Comparison of ENCODE assay signal across 8 cellular contexts in genomic region chr7:134750083-134751062, GRCh38. TPM values are rescaled to one million over a fixed set of nuclear protein-coding genes. Genes with fewer than 3 reads are reported as not detected.
DNase-seq lines count a peak whose midpoint lies in the region; ATAC-seq and TF ChIP-seq lines count a peak whose summit lies in the region.

No MANE protein-coding gene starts in this region.

- intact Hi-C loops in A673 (cut with micrococcal nuclease; ENCODE audit: unreplicated experiment), result no loop called here
- intact Hi-C loops in activated CD4-positive, alpha-beta memory T cell treated with anti-CD3 and anti-CD28 coated beads for 36 hours (cut with micrococcal nuclease), result loop anchor here (1.0 to 5.0 kb wide), 7 partner anchors 12 to 422 kb away; partner anchors contain the start of gene CYREN

- no peak overlapping the region for H3K4me3 Mint-ChIP-seq in activated CD4-positive, alpha-beta memory T cell treated with anti-CD3 and anti-CD28 coated beads for 36 hours
- no peak overlapping the region for H3K4me3 Mint-ChIP-seq in endodermal cell
- H3K4me3 Mint-ChIP-seq in naive thymus-derived CD8-positive, alpha-beta T cell, result no peak overlapping the region
- H3K4me3 Mint-ChIP-seq in stimulated activated naive CD8-positive, alpha-beta T cell treated with anti-CD3 and anti-CD28 coated beads, Interleukin-15, amount 100 ng/mL, for 72 hours, result no peak overlapping the region

- H3K27ac ChIP-seq in A673 (ENCODE audit: low read depth, low read length, poor library complexity, severe bottlenecking) (no peak overlapping the region), endodermal cell (ENCODE audit: low read depth, low read length) (no peak overlapping the region)

- 80 to 82% methylated on average over 6 of the region's 6 CpGs for WGBS in endodermal cell (ENCODE audit: insufficient coverage in 1 of 2, insufficient read length in 1 of 2), 2 experiments

- no peaks in the 10 kb centered on the region for H3K36me3 Mint-ChIP-seq in activated CD4-positive, alpha-beta memory T cell treated with anti-CD3 and anti-CD28 coated beads for 36 hours
- no peaks in the 10 kb centered on the region for H3K36me3 Mint-ChIP-seq in endodermal cell (ENCODE audit: low read depth)
- H3K36me3 Mint-ChIP-seq in naive thymus-derived CD8-positive, alpha-beta T cell, result peaks cover 0 to 3% (median 0%) of the 10 kb centered on the region in 3 donors

- no peak overlapping the region for H3K9ac ChIP-seq in endodermal cell (ENCODE audit: extremely low read depth, low read length, poor library complexity, severe bottlenecking)

- H3K4me1 ChIP-seq in A673 (ENCODE audit: insufficient read depth, low read length, poor library complexity, severe bottlenecking) (peaks cover 5% of the 10 kb centered on the region), endodermal cell (ENCODE audit: control insufficient read depth, insufficient read depth, low read length) (no peaks in the 10 kb centered on the region)

- H3K27me3 ChIP-seq in A673 (replicated peaks; ENCODE audit: insufficient read depth, low read depth, low read length, poor library complexity) (no peaks in the 10 kb centered on the region), endodermal cell (ENCODE audit: control insufficient read depth, insufficient read depth, low read length, poor library complexity, severe bottlenecking) (peaks cover 9% of the 10 kb centered on the region)

- H3K36me3 ChIP-seq in A673 (ENCODE audit: insufficient read depth, low read length, poor library complexity, severe bottlenecking) (no peaks in the 10 kb centered on the region), endodermal cell (ENCODE audit: control insufficient read depth, insufficient read depth, low read length) (no peaks in the 10 kb centered on the region)

- CTCF ChIA-PET in A673 (lab: Charles Lee), result interaction anchor here (0.5 to 1.0 kb wide), 2 partner anchors 33 to 64 kb away, joined by 4 to 17 read pairs; no protein-coding TSS in a partner anchor
- CTCF ChIA-PET in activated CD4-positive, alpha-beta memory T cell treated with anti-CD3 and anti-CD28 coated beads for 36 hours (lab: Charles Lee), result interaction anchor here (0.7 to 11.2 kb wide), 15 partner anchors 8 to 187 kb away, joined by 3 to 110 read pairs (median 5); no protein-coding TSS in a partner anchor

- ATAC-seq in GM18858 (IDR thresholded peaks at IDR 0.05; ENCODE audit: unreplicated experiment) (peak; percentile 58), HG02981 (IDR thresholded peaks at IDR 0.05; ENCODE audit: unreplicated experiment) (no peak)
- ATAC-seq in naive thymus-derived CD8-positive, alpha-beta T cell, result peak; percentile 71 to 90
- ATAC-seq in stimulated activated naive CD8-positive, alpha-beta T cell treated with anti-CD3 and anti-CD28 coated beads, Interleukin-15, amount 100 ng/mL, for 72 hours, result peak; percentile 91

- no peaks in the 10 kb centered on the region for H3K9me3 Mint-ChIP-seq in activated CD4-positive, alpha-beta memory T cell treated with anti-CD3 and anti-CD28 coated beads for 36 hours
- H3K9me3 Mint-ChIP-seq in endodermal cell, result no peaks in the 10 kb centered on the region
- H3K9me3 Mint-ChIP-seq in naive thymus-derived CD8-positive, alpha-beta T cell, result no peaks in the 10 kb centered on the region
- no peaks in the 10 kb centered on the region for H3K9me3 Mint-ChIP-seq in stimulated activated naive CD8-positive, alpha-beta T cell treated with anti-CD3 and anti-CD28 coated beads, Interleukin-15, amount 100 ng/mL, for 72 hours

- no TSS peak for BruUV-seq in A673 (replicated peaks; lab: Mats Ljungman, UMichigan)

- DNase-seq in A673 (ENCODE audit: low spot score) (peak; percentile 57), LNCaP clone FGC (ENCODE audit: low read depth) (no peak), endodermal cell (peak; percentile 95)
- peak; percentile 83 for DNase-seq in activated CD4-positive, alpha-beta memory T cell treated with anti-CD3 and anti-CD28 coated beads for 36 hours
- peak; percentile 35 to 81 (median 55) for DNase-seq in naive thymus-derived CD8-positive, alpha-beta T cell
- DNase-seq in stimulated activated naive CD8-positive, alpha-beta T cell treated with anti-CD3 and anti-CD28 coated beads, Interleukin-15, amount 100 ng/mL, for 72 hours, result peak; percentile 50 to 62

- H3K27ac Mint-ChIP-seq in activated CD4-positive, alpha-beta memory T cell treated with anti-CD3 and anti-CD28 coated beads for 36 hours, result no peak overlapping the region
- no peak overlapping the region for H3K27ac Mint-ChIP-seq in endodermal cell
- H3K27ac Mint-ChIP-seq in naive thymus-derived CD8-positive, alpha-beta T cell, result no peak overlapping the region
- H3K27ac Mint-ChIP-seq in stimulated activated naive CD8-positive, alpha-beta T cell treated with anti-CD3 and anti-CD28 coated beads, Interleukin-15, amount 100 ng/mL, for 72 hours, result no peak overlapping the region

- no peaks in the 10 kb centered on the region for H3K27me3 Mint-ChIP-seq in activated CD4-positive, alpha-beta memory T cell treated with anti-CD3 and anti-CD28 coated beads for 36 hours
- H3K27me3 Mint-ChIP-seq in endodermal cell (ENCODE audit: insufficient read depth), result no peaks in the 10 kb centered on the region
- H3K27me3 Mint-ChIP-seq in naive thymus-derived CD8-positive, alpha-beta T cell, result peaks cover 0 to 3% (median 0%) of the 10 kb centered on the region in 5 donors
- H3K27me3 Mint-ChIP-seq in stimulated activated naive CD8-positive, alpha-beta T cell treated with anti-CD3 and anti-CD28 coated beads, Interleukin-15, amount 100 ng/mL, for 72 hours, result no peaks in the 10 kb centered on the region

- no peak overlapping the region for H3K4me3 ChIP-seq in A673 (ENCODE audit: low read depth, low read length, poor library complexity, severe bottlenecking)
- H3K4me3 ChIP-seq in LNCaP clone FGC (ENCODE audit: low read depth, low read length), result no peak overlapping the region
- H3K4me3 ChIP-seq in endodermal cell (ENCODE audit: low read length), result no peak overlapping the region

- TF ChIP-seq CTCF in A673 (conservative IDR thresholded peaks at IDR 0.05; ENCODE audit: low read depth, low read length) (peak; percentile 89), LNCaP clone FGC (IDR thresholded peaks at IDR 0.05; ENCODE audit: control insufficient read depth, extremely low read depth, insufficient read depth) (peak; percentile 59), endodermal cell (conservative IDR thresholded peaks at IDR 0.05) (peak; percentile 95)

- peaks cover 11% of the 10 kb centered on the region for H3K4me1 Mint-ChIP-seq in activated CD4-positive, alpha-beta memory T cell treated with anti-CD3 and anti-CD28 coated beads for 36 hours (ENCODE audit: low read depth)
- H3K4me1 Mint-ChIP-seq in endodermal cell, result peaks cover under 1% of the 10 kb centered on the region
- H3K4me1 Mint-ChIP-seq in naive thymus-derived CD8-positive, alpha-beta T cell, result peaks cover 0 to 2% (median 0%) of the 10 kb centered on the region in 4 donors
- H3K4me1 Mint-ChIP-seq in stimulated activated naive CD8-positive, alpha-beta T cell treated with anti-CD3 and anti-CD28 coated beads, Interleukin-15, amount 100 ng/mL, for 72 hours, result no peaks in the 10 kb centered on the region

- POLR2A ChIA-PET in A673 (lab: Charles Lee; ENCODE audit: low non-redundant PET), result no interaction called here
- POLR2A ChIA-PET in activated CD4-positive, alpha-beta memory T cell treated with anti-CD3 and anti-CD28 coated beads for 36 hours (lab: Charles Lee), result interaction anchor here (0.7 kb wide), 1 partner anchor 117 kb away, joined by 3 read pairs; no protein-coding TSS in a partner anchor
- POLR2A ChIA-PET in naive thymus-derived CD8-positive, alpha-beta T cell (lab: Charles Lee), result no interaction called here

- no peaks in the 10 kb centered on the region for H3K9me3 ChIP-seq in A673 (ENCODE audit: low read depth, low read length, poor library complexity, severe bottlenecking)
- H3K9me3 ChIP-seq in endodermal cell (ENCODE audit: control insufficient read depth, low read length), result no peaks in the 10 kb centered on the region

RNA-seq across cellular contexts. Expression of gene CALD1, which starts 29.1 kb away (rescaled TPM):
- 47.9 and 48.0 TPM in 2 replicates for total RNA-seq in A673 (2021)
- 1 to 10 TPM; 7.1 to 7.5 TPM for total RNA-seq in activated CD4-positive, alpha-beta memory T cell treated with anti-CD3 and anti-CD28 coated beads for 36 hours
- total RNA-seq in endodermal cell, result 100 to 1,000 TPM; 111 to 132 TPM
- polyA plus RNA-seq in endodermal cell (2013, experiment 1 of 2), result 142 TPM
- polyA plus RNA-seq in endodermal cell (2013, experiment 2 of 2), result 153 TPM
- total RNA-seq in naive thymus-derived CD8-positive, alpha-beta T cell, result not detected
- not detected for polyA plus RNA-seq in naive thymus-derived CD8-positive, alpha-beta T cell

Comparison
In these comparisons a context has a peak if more than half of its experiments do, and no peak if none do; other contexts are left out.
1. RNA of gene CALD1, which starts 29.1 kb away (total RNA-seq): 111 to 132 TPM in endodermal cell, 47.9 to 48.0 TPM in A673 and 7.1 to 7.5 TPM in activated CD4-positive, alpha-beta memory T cell treated with anti-CD3 and anti-CD28 coated beads for 36 hours; not detected in naive thymus-derived CD8-positive, alpha-beta T cell; every median in the first group is over 4 times any median in the second.
2. Peak in every context shown above with its lines, with median percentiles within 50 percentile points of each other: CTCF ChIP-seq.